ENCODE assay signal across 1 cellular context in genomic region chr3:120341658-120342346, GRCh38.
TF ChIP-seq lines count a peak whose summit lies in the region.

No MANE protein-coding gene starts in this region.

TF ChIP-seq in HepG2, 621 proteins besides CTCF, POLR2A, EP300 and RAD21:
- no peak for TF ChIP-seq ZNF337 (CRISPR knock-in tag; IDR thresholded peaks at IDR 0.05; ENCODE audit: borderline replicate concordance, low read depth)
- no peak for TF ChIP-seq ZNF362 (CRISPR knock-in tag; IDR thresholded peaks at IDR 0.05; ENCODE audit: borderline replicate concordance)
- TF ChIP-seq LRRFIP1 (CRISPR knock-in tag; conservative IDR thresholded peaks at IDR 0.05), result no peak
- no peak for TF ChIP-seq ZNF773 (CRISPR knock-in tag; IDR thresholded peaks at IDR 0.05; ENCODE audit: borderline replicate concordance)
- TF ChIP-seq ZNF687 (CRISPR knock-in tag; IDR thresholded peaks at IDR 0.05), result peak; percentile 15; the same call in 1 of the 2 replicates
- no peak for TF ChIP-seq NFE2L1 (CRISPR knock-in tag; IDR thresholded peaks at IDR 0.05; ENCODE audit: borderline replicate concordance)
- TF ChIP-seq TEAD3 (CRISPR knock-in tag; optimal IDR thresholded peaks at IDR 0.05; ENCODE audit: borderline replicate concordance), result peak; percentile 36
- no peak for TF ChIP-seq NCOA5 (CRISPR knock-in tag; IDR thresholded peaks at IDR 0.05)
- no peak for TF ChIP-seq FOXM1 (CRISPR knock-in tag; IDR thresholded peaks at IDR 0.05)
- TF ChIP-seq PBX2 (CRISPR knock-in tag; IDR thresholded peaks at IDR 0.05), result no peak
- no peak for TF ChIP-seq ZNF567 (CRISPR knock-in tag; IDR thresholded peaks at IDR 0.05; ENCODE audit: borderline replicate concordance)
